Comparison of ENCODE assay signal across 15 cellular contexts in the genomic region with DNA sequence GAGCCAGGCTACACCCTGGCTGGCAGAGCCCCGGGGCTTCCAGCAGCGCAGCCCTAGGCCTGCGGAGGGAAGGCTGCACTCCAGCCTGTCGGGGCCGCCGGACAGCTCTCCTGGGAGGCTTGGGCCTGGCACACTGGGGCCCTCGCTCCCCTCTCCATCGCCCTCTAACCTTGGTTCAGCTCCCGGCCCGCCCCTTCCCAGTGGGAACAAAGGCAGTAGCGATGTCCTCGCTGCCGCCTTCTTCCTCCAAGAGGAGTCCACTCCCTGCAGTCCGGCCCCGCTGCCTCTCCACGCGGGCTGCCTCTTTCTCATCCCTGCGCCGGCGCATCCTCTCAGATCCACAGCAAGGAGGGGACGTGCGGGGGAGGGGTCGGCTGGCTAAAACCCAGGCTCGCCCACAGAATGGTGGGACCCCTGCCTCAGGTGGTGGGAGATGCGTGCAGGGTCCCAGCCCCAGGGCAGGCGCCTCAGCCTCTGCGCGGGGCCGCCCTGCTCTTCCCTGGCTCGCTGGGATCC.
"Had no signal": no experiment of that assay in that cellular context is flagged by ENCODE, and none has a peak within 500 bp of the region (broad histone marks: within the 10 kb centered on the region; RNA-seq: fewer than 3 reads in every experiment).

No MANE protein-coding gene starts in this region.

- DNase-seq: activated CD4-positive, alpha-beta T cell treated with anti-CD3 and anti-CD28 coated beads, Interleukin-2, amount 10 ng/mL, durations not matched to agents 24 days and 14 days; activated CD8-positive, alpha-beta T cell treated with anti-CD3 and anti-CD28 coated beads for 36 hours; activated naive CD4-positive, alpha-beta T cell treated with anti-CD3 and anti-CD28 coated beads for 36 hours; activated T-cell treated with anti-CD3 and anti-CD28 coated beads, Interleukin-2, amount 50 U/mL, for 4 hours; aorta; brain microvascular endothelial cell; central memory CD4-positive, alpha-beta T cell; foreskin melanocyte; hypothalamus; mesenchymal stem cell; natural killer cell; nucleus accumbens; T-helper 1 cell; T-helper 9 cell had no signal

- H3K4me3 ChIP-seq: thoracic aorta had no signal

- H3K36me3 ChIP-seq: brain microvascular endothelial cell, thoracic aorta had no signal

- H3K27ac Mint-ChIP-seq: activated CD4-positive, alpha-beta T cell treated with anti-CD3 and anti-CD28 coated beads, Interleukin-2, amount 10 ng/mL, durations not matched to agents 24 days and 14 days; activated CD8-positive, alpha-beta T cell treated with anti-CD3 and anti-CD28 coated beads for 36 hours; activated naive CD4-positive, alpha-beta T cell treated with anti-CD3 and anti-CD28 coated beads for 36 hours; natural killer cell had no signal

- ATAC-seq: activated CD8-positive, alpha-beta T cell treated with anti-CD3 and anti-CD28 coated beads for 36 hours; activated T-cell treated with anti-CD3 and anti-CD28 coated beads, Interleukin-2, amount 50 U/mL, for 4 hours; natural killer cell had no signal

- H3K4me1 Mint-ChIP-seq: activated CD4-positive, alpha-beta T cell treated with anti-CD3 and anti-CD28 coated beads, Interleukin-2, amount 10 ng/mL, durations not matched to agents 24 days and 14 days; natural killer cell had no signal

- H3K4me3 Mint-ChIP-seq: activated CD4-positive, alpha-beta T cell treated with anti-CD3 and anti-CD28 coated beads, Interleukin-2, amount 10 ng/mL, durations not matched to agents 24 days and 14 days; activated CD8-positive, alpha-beta T cell treated with anti-CD3 and anti-CD28 coated beads for 36 hours; activated naive CD4-positive, alpha-beta T cell treated with anti-CD3 and anti-CD28 coated beads for 36 hours; activated T-cell treated with anti-CD3 and anti-CD28 coated beads, Interleukin-2, amount 50 U/mL, for 4 hours; natural killer cell had no signal

- H3K9me3 ChIP-seq: thoracic aorta had no signal

- H3K27ac ChIP-seq: brain microvascular endothelial cell, thoracic aorta had no signal

- H3K27me3 ChIP-seq: brain microvascular endothelial cell had no signal

- H3K36me3 Mint-ChIP-seq: natural killer cell had no signal

- H3K9me3 Mint-ChIP-seq: activated CD4-positive, alpha-beta T cell treated with anti-CD3 and anti-CD28 coated beads, Interleukin-2, amount 10 ng/mL, durations not matched to agents 24 days and 14 days; activated CD8-positive, alpha-beta T cell treated with anti-CD3 and anti-CD28 coated beads for 36 hours; activated T-cell treated with anti-CD3 and anti-CD28 coated beads, Interleukin-2, amount 50 U/mL, for 4 hours; natural killer cell had no signal
